In the genomic region with DNA sequence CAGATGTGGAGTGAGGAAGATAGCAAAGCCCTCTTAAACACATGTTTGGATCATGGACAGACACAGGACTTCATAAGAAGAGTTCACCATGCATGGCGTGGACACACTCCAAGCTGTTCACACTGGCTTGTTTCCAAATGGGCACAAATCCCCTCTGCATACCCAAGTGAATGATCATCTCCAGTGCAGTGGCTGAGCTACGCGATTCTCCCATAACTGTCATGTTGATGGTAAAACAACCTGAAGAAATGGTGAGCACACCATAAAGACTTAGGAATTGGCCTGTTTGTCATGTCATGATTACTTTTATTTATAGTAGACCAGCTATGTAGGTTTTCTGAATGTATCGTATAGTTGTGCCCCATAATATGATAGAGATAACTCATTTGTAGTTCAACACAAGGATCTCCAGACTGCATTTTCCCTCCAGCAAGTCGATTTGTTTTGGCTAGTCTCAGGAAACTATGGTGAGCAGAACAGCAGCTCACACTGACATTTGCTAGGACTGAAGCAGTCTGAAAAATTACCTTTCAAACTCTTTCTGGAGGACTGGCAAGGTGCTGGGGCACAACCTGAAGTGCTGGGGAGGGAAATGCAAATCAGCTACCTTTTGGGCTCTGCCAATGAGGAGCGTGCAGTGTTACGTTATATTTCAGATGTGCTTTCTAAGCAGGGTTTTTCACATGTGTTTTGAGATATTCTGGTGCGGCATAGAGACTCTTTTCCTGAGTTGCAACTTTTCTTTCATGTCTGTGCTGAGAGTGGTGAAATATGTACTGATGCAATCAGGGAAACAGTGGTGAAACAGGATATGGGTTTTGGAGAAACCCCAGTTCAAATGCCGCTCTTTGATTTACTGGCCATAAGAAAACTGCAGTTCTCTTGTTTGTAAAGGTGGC, we compare ENCODE assay signal across 8 cellular contexts.
"Had no signal": no experiment of that assay in that cellular context is flagged by ENCODE, and none has a peak within 500 bp of the region (broad histone marks: within the 10 kb centered on the region; RNA-seq: fewer than 3 reads in every experiment).

No MANE protein-coding gene starts in this region.

- H3K4me3 ChIP-seq: vagina had no signal

- H3K27me3 ChIP-seq: vagina had no signal

- H3K4me1 ChIP-seq: vagina had no signal

- H3K27ac ChIP-seq: vagina had no signal

- ATAC-seq: activated CD4-positive, CD25-positive, alpha-beta regulatory T cell treated with anti-CD3 and anti-CD28 coated beads, Interleukin-2, amount 50 U/mL, for 24 hours had no signal

- H3K9me3 ChIP-seq: vagina had no signal

- H3K36me3 ChIP-seq: vagina had no signal

- DNase-seq: activated gamma-delta T cell; activated T-cell treated with anti-CD3 and anti-CD28 coated beads, Interleukin-2, amount 50 U/mL, for 24 hours; amygdala; endodermal cell; hippocampal formation; stimulated activated CD4-positive, alpha-beta T cell treated with anti-CD3 and anti-CD28 coated beads, Interleukin-4, amount 100 ng/mL, for 4 hours had no signal
